ENCODE assay signal across 11 cellular contexts in the genomic region with DNA sequence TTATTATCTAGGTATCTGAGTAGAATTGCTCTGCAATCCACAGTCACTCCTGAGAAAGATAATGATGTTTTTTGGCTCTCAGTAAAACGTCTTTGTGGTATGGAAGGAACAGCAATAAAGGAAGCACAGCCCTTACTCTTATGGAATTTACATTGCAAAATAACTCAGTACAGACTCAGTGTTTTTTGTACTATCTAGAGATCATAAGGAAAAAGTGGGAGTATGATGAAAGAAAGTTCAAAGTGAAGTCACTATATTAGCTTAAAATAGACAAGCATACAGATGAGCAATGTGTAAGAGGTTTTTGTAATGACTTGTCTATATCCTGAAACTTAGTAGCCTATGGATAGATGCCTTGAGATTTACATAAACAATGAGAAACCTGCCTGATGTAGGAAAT.
DNase-seq lines count a peak whose midpoint lies in the region; ATAC-seq and TF ChIP-seq lines count a peak whose summit lies in the region.
"Had no signal": no experiment of that assay in that cellular context is flagged by ENCODE, and none has a peak within 500 bp of the region (broad histone marks: within the 10 kb centered on the region; RNA-seq: fewer than 3 reads in every experiment).

No MANE protein-coding gene starts in this region.

- TF ChIP-seq CTCF in WERI-Rb-1 (IDR thresholded peaks at IDR 0.05; ENCODE audit: low read depth, low read length) = no peak

- H3K27ac ChIP-seq in WERI-Rb-1 = no peak overlapping the region
- H3K27ac ChIP-seq: BLaER1 had no signal

- no peak overlapping the region for H3K4me3 ChIP-seq in skeletal muscle cell (ENCODE audit: low read depth, low read length)
- no peak overlapping the region for H3K4me3 ChIP-seq in WERI-Rb-1 (ENCODE audit: low read depth, low read length)
- H3K4me3 ChIP-seq: BLaER1 had no signal

- no peaks in the 10 kb centered on the region for H3K27me3 ChIP-seq in WERI-Rb-1 (ENCODE audit: insufficient read depth, low read depth, severe bottlenecking)
- H3K27me3 ChIP-seq: BLaER1 had no signal

- no peaks in the 10 kb centered on the region for H3K36me3 ChIP-seq in WERI-Rb-1
- H3K36me3 ChIP-seq: BLaER1 had no signal

- peak; percentile 67 for DNase-seq in HS-5 (ENCODE audit: low read depth)
- DNase-seq in SIG-M5 (lab: John Stamatoyannopoulos, UW) = peak; percentile 27
- peak; percentile 16 for DNase-seq in fibroblast of gingiva (ENCODE audit: low read depth)
- DNase-seq in skeletal muscle cell (ENCODE audit: low read depth) = peak; percentile 81
- DNase-seq in WERI-Rb-1 = no peak
- no peak for DNase-seq in HuH-7 (ENCODE audit: low spot score)
- DNase-seq: activated naive CD4-positive, alpha-beta T cell; NCI-H146; stimulated activated CD4-positive, alpha-beta T cell treated with anti-CD3 and anti-CD28 coated beads, Interleukin-2, amount 100 ng/mL, for 48 hours had no signal

- peaks cover 2% of the 10 kb centered on the region for H3K9me3 ChIP-seq in WERI-Rb-1 (ENCODE audit: severe bottlenecking)
- H3K9me3 ChIP-seq: BLaER1 had no signal

- no peak for ATAC-seq in GM21390 (IDR thresholded peaks at IDR 0.05; ENCODE audit: unreplicated experiment)

Comparison
In these comparisons a context has a peak if more than half of its experiments do, and no peak if none do; other contexts are left out.
1. DNase-seq: peak in HS-5 (single experiment), SIG-M5 (single experiment), fibroblast of gingiva (single experiment) and skeletal muscle cell (single experiment); none in WERI-Rb-1 (single experiment) and HuH-7 (single experiment).